1 cellular context compared by ENCODE assay signal in the genomic region with DNA sequence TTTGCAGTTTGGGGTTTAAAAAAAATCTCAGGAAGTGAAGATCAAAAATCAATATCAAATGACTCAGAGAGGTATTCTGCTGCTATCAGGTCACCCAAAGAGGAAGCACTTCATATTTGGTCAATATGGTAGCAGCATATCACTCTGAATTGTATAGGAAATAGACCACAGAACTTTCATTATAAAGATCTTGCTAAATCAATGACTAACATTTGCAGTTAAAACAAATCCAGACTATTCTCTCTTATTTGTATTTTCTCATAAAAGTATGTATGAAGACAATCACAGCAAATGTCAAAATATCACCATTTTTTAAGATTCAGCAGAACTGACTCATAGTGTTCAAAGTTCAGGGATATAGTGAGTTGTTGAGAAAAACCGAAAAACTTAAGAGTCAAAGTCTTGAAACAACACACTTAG.
TF ChIP-seq lines count a peak whose summit lies in the region.

No MANE protein-coding gene starts in this region.

TF ChIP-seq in GM23338, 12 proteins besides CTCF, POLR2A, EP300 and RAD21 (continued from another document):
- TF ChIP-seq, protein P1, sequence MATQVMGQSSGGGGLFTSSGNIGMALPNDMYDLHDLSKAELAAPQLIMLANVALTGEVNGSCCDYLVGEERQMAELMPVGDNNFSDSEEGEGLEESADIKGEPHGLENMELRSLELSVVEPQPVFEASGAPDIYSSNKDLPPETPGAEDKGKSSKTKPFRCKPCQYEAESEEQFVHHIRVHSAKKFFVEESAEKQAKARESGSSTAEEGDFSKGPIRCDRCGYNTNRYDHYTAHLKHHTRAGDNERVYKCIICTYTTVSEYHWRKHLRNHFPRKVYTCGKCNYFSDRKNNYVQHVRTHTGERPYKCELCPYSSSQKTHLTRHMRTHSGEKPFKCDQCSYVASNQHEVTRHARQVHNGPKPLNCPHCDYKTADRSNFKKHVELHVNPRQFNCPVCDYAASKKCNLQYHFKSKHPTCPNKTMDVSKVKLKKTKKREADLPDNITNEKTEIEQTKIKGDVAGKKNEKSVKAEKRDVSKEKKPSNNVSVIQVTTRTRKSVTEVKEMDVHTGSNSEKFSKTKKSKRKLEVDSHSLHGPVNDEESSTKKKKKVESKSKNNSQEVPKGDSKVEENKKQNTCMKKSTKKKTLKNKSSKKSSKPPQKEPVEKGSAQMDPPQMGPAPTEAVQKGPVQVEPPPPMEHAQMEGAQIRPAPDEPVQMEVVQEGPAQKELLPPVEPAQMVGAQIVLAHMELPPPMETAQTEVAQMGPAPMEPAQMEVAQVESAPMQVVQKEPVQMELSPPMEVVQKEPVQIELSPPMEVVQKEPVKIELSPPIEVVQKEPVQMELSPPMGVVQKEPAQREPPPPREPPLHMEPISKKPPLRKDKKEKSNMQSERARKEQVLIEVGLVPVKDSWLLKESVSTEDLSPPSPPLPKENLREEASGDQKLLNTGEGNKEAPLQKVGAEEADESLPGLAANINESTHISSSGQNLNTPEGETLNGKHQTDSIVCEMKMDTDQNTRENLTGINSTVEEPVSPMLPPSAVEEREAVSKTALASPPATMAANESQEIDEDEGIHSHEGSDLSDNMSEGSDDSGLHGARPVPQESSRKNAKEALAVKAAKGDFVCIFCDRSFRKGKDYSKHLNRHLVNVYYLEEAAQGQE (IDR thresholded peaks at IDR 0.05; ENCODE audit: unreplicated experiment) = no peak
- TF ChIP-seq STAT1 (IDR thresholded peaks at IDR 0.05; ENCODE audit: unreplicated experiment) (no peak), ZNF462 (CRISPR knock-in tag; IDR thresholded peaks at IDR 0.05) (no peak), EZH2 (IDR thresholded peaks at IDR 0.05; ENCODE audit: low read depth, unreplicated experiment) (no peak), EZH2phosphoT487 (IDR thresholded peaks at IDR 0.05; ENCODE audit: unreplicated experiment) (no peak), JUNB (IDR thresholded peaks at IDR 0.05; ENCODE audit: unreplicated experiment) (no peak), POLR2AphosphoS5 (IDR thresholded peaks at IDR 0.05; ENCODE audit: low read depth) (no peak)
